In the genomic region with DNA sequence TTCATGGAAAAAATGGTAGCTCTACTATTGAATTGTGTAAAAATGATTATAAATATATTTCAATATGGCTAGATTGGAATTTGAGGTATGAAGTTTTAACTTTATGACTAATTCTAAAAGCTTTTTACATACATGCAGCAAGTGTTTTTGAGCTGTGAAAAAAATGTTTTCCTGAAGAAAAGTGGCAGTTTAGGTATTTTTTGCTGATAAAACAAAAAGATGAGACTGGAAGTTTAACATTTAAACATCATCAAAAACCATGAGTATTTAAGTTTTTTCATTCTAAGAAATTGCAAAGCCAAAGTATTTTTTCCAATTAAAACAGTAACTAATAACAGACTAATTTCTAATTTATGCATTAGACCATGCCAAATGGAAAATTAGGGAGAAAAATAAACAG, we compare ENCODE assay signal across 29 cellular contexts.
"Had no signal": no experiment of that assay in that cellular context is flagged by ENCODE, and none has a peak within 500 bp of the region (broad histone marks: within the 10 kb centered on the region; RNA-seq: fewer than 3 reads in every experiment).

No MANE protein-coding gene starts in this region.

- H3K36me3 ChIP-seq: neural progenitor cell, ovary, spleen, suprapubic skin, tibial artery, upper lobe of left lung, vagina had no signal

- H3K79me2 ChIP-seq: parathyroid adenoma had no signal

- H3K4me1 ChIP-seq: neural progenitor cell, parathyroid adenoma, psoas muscle, spleen, suprapubic skin, testis, tibial artery, upper lobe of left lung, vagina had no signal

- H2AFZ ChIP-seq: neural progenitor cell, parathyroid adenoma had no signal

- DNase-seq: naive thymus-derived CD4-positive, alpha-beta T cell; natural killer cell; occipital lobe; ovary; posterior cingulate gyrus; psoas muscle; small intestine; spleen; stimulated activated CD4-positive, alpha-beta T cell treated with anti-CD3 and anti-CD28 coated beads, Interleukin-12 subunit alpha, Interleukin-12 subunit beta, amount 100 ng/mL, for 4 hours; stimulated activated CD4-positive, alpha-beta T cell treated with anti-CD3 and anti-CD28 coated beads, Interleukin-1b, Interleukin-23, amount 100 ng/mL, for 48 hours; stimulated activated CD4-positive, alpha-beta T cell treated with anti-CD3 and anti-CD28 coated beads, Interleukin-4, amount 100 ng/mL, for 1 hour; stimulated activated CD4-positive, alpha-beta T cell treated with anti-CD3 and anti-CD28 coated beads, Interleukin-4, amount 100 ng/mL, for 4 hours; stimulated activated CD8-positive, alpha-beta memory T cell treated with anti-CD3 and anti-CD28 coated beads, Interleukin-4, amount 100 ng/mL, for 48 hours; stimulated activated naive CD4-positive, alpha-beta T cell; stimulated activated naive CD8-positive, alpha-beta T cell treated with anti-CD3 and anti-CD28 coated beads, Interleukin-15, amount 100 ng/mL, for 72 hours; stimulated activated naive CD8-positive, alpha-beta T cell treated with anti-CD3 and anti-CD28 coated beads, Interleukin-15, Interleukin-2, amounts not matched to agents 100 U/mL and 50 U/mL, for 24 hours; substantia nigra; testis; tibial artery; upper lobe of left lung had no signal

- H3K27ac Mint-ChIP-seq: naive thymus-derived CD4-positive, alpha-beta T cell; natural killer cell; nephron; neural progenitor cell; progenitor cell of endocrine pancreas; stimulated activated memory B cell treated with anti-CD40 and anti-IgM and Interleukin-4, amounts not matched to agents 10 μg/mL and 1 μg/mL and 100 μg/mL, for 72 hours; stimulated activated naive CD8-positive, alpha-beta T cell treated with anti-CD3 and anti-CD28 coated beads, Interleukin-15, amount 100 ng/mL, for 72 hours had no signal

- H3K27me3 ChIP-seq: neural progenitor cell, ovary, spleen, suprapubic skin, testis, tibial artery, upper lobe of left lung, vagina had no signal

- ATAC-seq: naive thymus-derived CD4-positive, alpha-beta T cell; natural killer cell; psoas muscle; sciatic nerve; stimulated activated memory B cell treated with anti-CD40 and anti-IgM and Interleukin-4, amounts not matched to agents 10 μg/mL and 1 μg/mL and 100 μg/mL, for 72 hours; stimulated activated naive CD8-positive, alpha-beta T cell treated with anti-CD3 and anti-CD28 coated beads, Interleukin-15, amount 100 ng/mL, for 72 hours; stimulated activated naive CD8-positive, alpha-beta T cell treated with anti-CD3 and anti-CD28 coated beads, Interleukin-15, Interleukin-2, amounts not matched to agents 100 U/mL and 50 U/mL, for 24 hours had no signal

- H3K9me3 ChIP-seq: ovary, psoas muscle, spleen, suprapubic skin, testis, tibial artery, upper lobe of left lung, vagina had no signal

- H3K9ac ChIP-seq: neural progenitor cell, parathyroid adenoma had no signal

- FAIRE-seq: small intestine, urothelium cell line had no signal

- H3K9me3 Mint-ChIP-seq: nephron; stimulated activated memory B cell treated with anti-CD40 and anti-IgM and Interleukin-4, amounts not matched to agents 10 μg/mL and 1 μg/mL and 100 μg/mL, for 72 hours had no signal

- H3K4me3 ChIP-seq: neural progenitor cell, ovary, psoas muscle, spleen, suprapubic skin, testis, tibial artery, upper lobe of left lung, vagina had no signal

- H3K27ac ChIP-seq: neural progenitor cell, ovary, parathyroid adenoma, psoas muscle, spleen, suprapubic skin, testis, tibial artery, upper lobe of left lung, vagina had no signal

- H3K36me3 Mint-ChIP-seq: naive thymus-derived CD4-positive, alpha-beta T cell; natural killer cell; neural progenitor cell; stimulated activated memory B cell treated with anti-CD40 and anti-IgM and Interleukin-4, amounts not matched to agents 10 μg/mL and 1 μg/mL and 100 μg/mL, for 72 hours had no signal

- H3K4me3 Mint-ChIP-seq: naive thymus-derived CD4-positive, alpha-beta T cell; natural killer cell; nephron; neural progenitor cell; stimulated activated memory B cell treated with anti-CD40 and anti-IgM and Interleukin-4, amounts not matched to agents 10 μg/mL and 1 μg/mL and 100 μg/mL, for 72 hours; stimulated activated naive CD8-positive, alpha-beta T cell treated with anti-CD3 and anti-CD28 coated beads, Interleukin-15, amount 100 ng/mL, for 72 hours had no signal

- H3K4me2 ChIP-seq: neural progenitor cell had no signal

- H3K4me1 Mint-ChIP-seq: naive thymus-derived CD4-positive, alpha-beta T cell; natural killer cell; nephron; neural progenitor cell; stimulated activated memory B cell treated with anti-CD40 and anti-IgM and Interleukin-4, amounts not matched to agents 10 μg/mL and 1 μg/mL and 100 μg/mL, for 72 hours; stimulated activated naive CD8-positive, alpha-beta T cell treated with anti-CD3 and anti-CD28 coated beads, Interleukin-15, amount 100 ng/mL, for 72 hours had no signal

- H3K27me3 Mint-ChIP-seq: progenitor cell of endocrine pancreas; stimulated activated memory B cell treated with anti-CD40 and anti-IgM and Interleukin-4, amounts not matched to agents 10 μg/mL and 1 μg/mL and 100 μg/mL, for 72 hours; stimulated activated naive CD8-positive, alpha-beta T cell treated with anti-CD3 and anti-CD28 coated beads, Interleukin-15, amount 100 ng/mL, for 72 hours had no signal
